19 cellular contexts compared by ENCODE assay signal in the genomic region with DNA sequence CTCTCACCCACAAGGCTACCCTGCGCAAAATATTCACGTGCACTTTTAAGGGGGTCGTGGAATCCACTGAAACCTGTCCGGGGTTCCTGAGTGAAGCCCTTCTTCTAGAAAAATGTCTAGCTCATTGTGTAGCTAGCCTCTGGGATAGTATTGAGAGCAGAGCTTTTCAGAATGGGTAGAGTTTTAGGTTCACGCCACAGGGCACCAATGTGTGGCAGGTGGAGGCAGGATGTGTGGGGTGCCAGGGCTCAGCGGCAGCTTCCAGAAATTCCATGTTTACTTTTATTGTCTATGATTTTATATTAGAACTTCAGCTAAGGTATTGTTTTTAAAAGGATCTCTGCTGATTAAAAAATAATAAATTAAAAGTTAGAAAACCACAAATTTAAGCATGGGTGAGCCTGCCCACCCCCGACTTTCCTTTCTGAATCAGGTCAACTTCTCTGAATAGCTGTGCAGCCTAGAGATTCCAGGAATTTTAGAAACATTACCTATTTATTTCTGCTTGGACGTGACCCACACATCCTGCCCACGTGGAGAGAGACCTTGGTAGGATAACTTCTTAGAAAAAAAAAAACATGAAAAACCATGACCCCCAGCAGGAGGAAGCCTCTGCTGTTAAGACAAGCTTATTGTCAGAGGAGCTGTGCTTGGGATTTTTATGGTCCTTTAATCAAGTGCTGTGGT.
"Had no signal": no experiment of that assay in that cellular context is flagged by ENCODE, and none has a peak within 500 bp of the region (broad histone marks: within the 10 kb centered on the region; RNA-seq: fewer than 3 reads in every experiment).

No MANE protein-coding gene starts in this region.

- H3K9me3 ChIP-seq: adrenal gland, breast epithelium, colonic mucosa, transverse colon, uterus had no signal

- H3K27ac ChIP-seq: adrenal gland, breast epithelium, colonic mucosa, epithelial cell of prostate, foreskin keratinocyte, SK-N-MC, transverse colon, uterus had no signal

- H3K4me3 ChIP-seq: adrenal gland, breast epithelium, colonic mucosa, SK-N-MC, transverse colon, uterus had no signal

- DNase-seq: activated CD4-positive, alpha-beta T cell treated with anti-CD3 and anti-CD28 coated beads, Interleukin-2, amount 50 U/mL, for 1 hour; activated naive CD4-positive, alpha-beta T cell treated with anti-CD3 and anti-CD28 coated beads for 36 hours; activated T-cell treated with anti-CD3 and anti-CD28 coated beads, Interleukin-2, amount 50 U/mL, for 1 hour; adrenal gland; colonic mucosa; endodermal cell; foreskin keratinocyte; hypothalamus; islet precursor cell; left ventricle myocardium superior; stimulated activated CD4-positive, alpha-beta T cell treated with anti-CD3 and anti-CD28 coated beads, Interleukin-1b, Interleukin-23, amount 100 ng/mL, for 48 hours; stimulated activated CD8-positive, alpha-beta memory T cell treated with anti-CD3 and anti-CD28 coated beads, Interleukin-4, amount 100 ng/mL, for 48 hours; stimulated activated naive CD4-positive, alpha-beta T cell treated with Interleukin-2 at 50 U/mL for 16 hours; transverse colon; uterus had no signal

- H3K27me3 ChIP-seq: adrenal gland, breast epithelium, colonic mucosa, foreskin keratinocyte, transverse colon, uterus had no signal

- H3K36me3 ChIP-seq: adrenal gland, breast epithelium, colonic mucosa, transverse colon, uterus had no signal

- ATAC-seq: foreskin keratinocyte, left ventricle myocardium superior had no signal

- FAIRE-seq: astrocyte had no signal

- H3K4me1 ChIP-seq: breast epithelium, colonic mucosa, foreskin keratinocyte, transverse colon, uterus had no signal
